In genomic region chr2:134411279-134411827, GRCh38 we compare ENCODE assay signal across 8 cellular contexts.
DNase-seq lines count a peak whose midpoint lies in the region; ATAC-seq and TF ChIP-seq lines count a peak whose summit lies in the region.

No MANE protein-coding gene starts in this region.

- H2AFZ ChIP-seq in OCI-LY1 (ENCODE audit: low read length) = no peak overlapping the region

- ATAC-seq in HG02981 (IDR thresholded peaks at IDR 0.05; ENCODE audit: unreplicated experiment) = no peak
- ATAC-seq in GM21381 (IDR thresholded peaks at IDR 0.05; ENCODE audit: unreplicated experiment) = no peak

- H3K9me3 ChIP-seq in OCI-LY1 (ENCODE audit: low read length) = no peaks in the 10 kb centered on the region
- H3K9me3 ChIP-seq in spleen = no peaks in the 10 kb centered on the region
- H3K9me3 ChIP-seq in sigmoid colon = no peaks in the 10 kb centered on the region

- no peaks in the 10 kb centered on the region for H3K79me2 ChIP-seq in OCI-LY1 (ENCODE audit: insufficient read depth, low read length)

- WGBS in spleen, 5 donors = 58 to 68% (median 59%) methylated on average over 6 of the region's 6 CpGs
- 60 to 65% methylated on average over 6 of the region's 6 CpGs for WGBS in sigmoid colon, 2 donors

- no peak for TF ChIP-seq CTCF in OCI-LY1 (IDR thresholded peaks at IDR 0.05; ENCODE audit: low read length)
- no peak for TF ChIP-seq CTCF in spleen (IDR thresholded peaks at IDR 0.05 in 8 of 11, conservative IDR thresholded peaks at IDR 0.05 in 3 of 11)
- TF ChIP-seq CTCF in sigmoid colon (IDR thresholded peaks at IDR 0.05) = no peak

- peak overlapping the region; percentile 96 for H3K27ac ChIP-seq in OCI-LY1 (ENCODE audit: low read depth, low read length, poor library complexity, severe bottlenecking)
- peak overlapping the region; percentile 10 to 74 (median 58) for H3K27ac ChIP-seq in spleen
- H3K27ac ChIP-seq in sigmoid colon = peak overlapping the region in 2 of 4 donors; percentile 5 to 30

- H3K27me3 ChIP-seq in OCI-LY1 (ENCODE audit: insufficient read depth, low read length) (no peaks in the 10 kb centered on the region), spleen (replicated peaks in 1 of 7) (no peaks in the 10 kb centered on the region), sigmoid colon (no peaks in the 10 kb centered on the region)

- H4K20me1 ChIP-seq in OCI-LY1 (ENCODE audit: insufficient read depth, low read length) = no peaks in the 10 kb centered on the region

- peak overlapping the region; percentile 50 for H3K4me2 ChIP-seq in OCI-LY1 (ENCODE audit: low read length)

- intact Hi-C loops in head of caudate nucleus (cut with DNase I) (loop anchor here (10.0 kb wide), 1 partner anchor 527 kb away; no protein-coding TSS in a partner anchor), spleen (cut with DNase I; ENCODE audit: low total_unique reads) (loop anchor here (5.0 kb wide), 1 partner anchor 164 kb away; no protein-coding TSS in a partner anchor), sigmoid colon (cut with DNase I) (no loop called here)

- no peaks in the 10 kb centered on the region for H3K9me2 ChIP-seq in OCI-LY1 (ENCODE audit: low read depth, low read length)

- no peaks in the 10 kb centered on the region; the same call in 1 of the 2 replicates for H3F3A ChIP-seq in OCI-LY1 (ENCODE audit: insufficient read depth, low read length)

- H3K36me3 ChIP-seq in OCI-LY1 (ENCODE audit: insufficient read depth, low read length) (peaks cover 60% of the 10 kb centered on the region), spleen (peaks cover 0 to 58% (median 18%) of the 10 kb centered on the region in 6 donors), sigmoid colon (no peaks in the 10 kb centered on the region)

- no peak for TF ChIP-seq POLR2A in spleen (IDR thresholded peaks at IDR 0.05)
- no peak for TF ChIP-seq POLR2A in sigmoid colon (IDR thresholded peaks at IDR 0.05)

- no peak for TF ChIP-seq EP300 in sigmoid colon (IDR thresholded peaks at IDR 0.05)

- H3K4me3 ChIP-seq in OCI-LY1 (ENCODE audit: low read depth, low read length, poor library complexity, severe bottlenecking) (peak overlapping the region; percentile 20), spleen (no peak overlapping the region), sigmoid colon (no peak overlapping the region)

- DNase-seq in NCI-H526 treated with DMSO at 0.1 percent for 48 hours (lab: John Stamatoyannopoulos, UW) = peak; percentile 45
- DNase-seq in NCI-H526 (lab: John Stamatoyannopoulos, UW) = no peak
- DNase-seq in head of caudate nucleus = peak in 23 of 42 donors; percentile 9 to 51 (median 34)
- DNase-seq in spleen = no peak
- DNase-seq in sigmoid colon = no peak

- H3K4me1 ChIP-seq in OCI-LY1 (ENCODE audit: insufficient read depth, low read length, severe bottlenecking) = peaks cover 65% of the 10 kb centered on the region
- peaks cover 7 to 60% (median 40%) of the 10 kb centered on the region in 6 donors for H3K4me1 ChIP-seq in spleen
- H3K4me1 ChIP-seq in sigmoid colon = peaks cover 0 to 28% (median 11%) of the 10 kb centered on the region in 4 donors

- H3K9ac ChIP-seq in OCI-LY1 (ENCODE audit: low read length) = peak overlapping the region; percentile 46; the same call in 1 of the 2 replicates

Comparison
In these comparisons a context has a peak if more than half of its experiments do, and no peak if none do; other contexts are left out.
1. DNase-seq: peak in NCI-H526 treated with DMSO at 0.1 percent for 48 hours (single experiment) and head of caudate nucleus (23 of 42); none in NCI-H526 (0 of 2), spleen (single experiment) and sigmoid colon (single experiment).